1 cellular context compared by ENCODE assay signal in the genomic region with DNA sequence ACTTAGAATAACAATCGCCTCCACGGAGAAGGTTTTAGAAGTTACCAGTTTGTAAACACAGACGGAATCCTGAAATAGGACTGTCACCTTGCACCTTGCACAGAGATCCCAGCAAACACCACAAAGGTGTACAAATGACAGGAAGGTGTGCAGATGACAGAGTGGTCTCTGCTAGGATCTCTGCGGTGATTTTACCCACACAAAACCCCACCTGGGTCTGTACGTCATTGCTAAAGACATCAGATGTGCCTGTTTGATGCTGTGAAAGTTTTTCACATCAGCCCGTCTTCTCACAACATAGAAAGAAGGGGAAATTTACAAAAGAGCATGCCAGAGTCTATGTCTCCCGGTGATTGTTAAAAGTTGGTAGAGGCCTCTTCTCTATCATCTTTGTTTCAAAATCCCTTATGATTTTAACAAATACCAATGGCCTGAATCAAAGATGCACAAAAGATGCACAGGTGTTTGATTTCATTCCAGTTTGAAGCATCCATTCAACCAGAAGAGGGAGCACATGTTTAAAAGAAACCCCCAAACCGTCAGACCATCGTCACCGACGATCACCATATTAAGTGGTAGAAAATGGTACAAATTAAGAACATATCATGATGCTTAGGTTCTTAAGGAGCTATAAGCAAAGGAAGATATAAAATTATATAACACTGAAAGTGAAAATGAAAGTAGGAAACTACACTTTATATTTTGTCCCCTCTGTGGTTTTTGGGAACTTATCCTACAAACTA.
TF ChIP-seq lines count a peak whose summit lies in the region.

No MANE protein-coding gene starts in this region.

TF ChIP-seq in A549, 52 proteins besides CTCF, POLR2A, EP300 and RAD21 (continued from another document):
- TF ChIP-seq, protein P1, sequence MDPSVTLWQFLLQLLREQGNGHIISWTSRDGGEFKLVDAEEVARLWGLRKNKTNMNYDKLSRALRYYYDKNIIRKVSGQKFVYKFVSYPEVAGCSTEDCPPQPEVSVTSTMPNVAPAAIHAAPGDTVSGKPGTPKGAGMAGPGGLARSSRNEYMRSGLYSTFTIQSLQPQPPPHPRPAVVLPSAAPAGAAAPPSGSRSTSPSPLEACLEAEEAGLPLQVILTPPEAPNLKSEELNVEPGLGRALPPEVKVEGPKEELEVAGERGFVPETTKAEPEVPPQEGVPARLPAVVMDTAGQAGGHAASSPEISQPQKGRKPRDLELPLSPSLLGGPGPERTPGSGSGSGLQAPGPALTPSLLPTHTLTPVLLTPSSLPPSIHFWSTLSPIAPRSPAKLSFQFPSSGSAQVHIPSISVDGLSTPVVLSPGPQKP (IDR thresholded peaks at IDR 0.05; ENCODE audit: low read depth, low read length), result no peak
- TF ChIP-seq ZC3H11A (IDR thresholded peaks at IDR 0.05) (no peak), GATA3 (IDR thresholded peaks at IDR 0.05; ENCODE audit: borderline replicate concordance) (no peak), ZFP36 (IDR thresholded peaks at IDR 0.05; ENCODE audit: borderline replicate concordance, partially characterized antibody) (no peak), HDAC2 (IDR thresholded peaks at IDR 0.05) (no peak), CBX8 (IDR thresholded peaks at IDR 0.05) (no peak)
- TF ChIP-seq, protein P2, sequence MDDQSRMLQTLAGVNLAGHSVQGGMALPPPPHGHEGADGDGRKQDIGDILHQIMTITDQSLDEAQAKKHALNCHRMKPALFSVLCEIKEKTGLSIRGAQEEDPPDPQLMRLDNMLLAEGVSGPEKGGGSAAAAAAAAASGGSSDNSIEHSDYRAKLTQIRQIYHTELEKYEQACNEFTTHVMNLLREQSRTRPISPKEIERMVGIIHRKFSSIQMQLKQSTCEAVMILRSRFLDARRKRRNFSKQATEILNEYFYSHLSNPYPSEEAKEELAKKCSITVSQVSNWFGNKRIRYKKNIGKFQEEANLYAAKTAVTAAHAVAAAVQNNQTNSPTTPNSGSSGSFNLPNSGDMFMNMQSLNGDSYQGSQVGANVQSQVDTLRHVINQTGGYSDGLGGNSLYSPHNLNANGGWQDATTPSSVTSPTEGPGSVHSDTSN (IDR thresholded peaks at IDR 0.05), result no peak
